Comparison of ENCODE assay signal across 1 cellular context in genomic region chr1:54927475-54928240, GRCh38.
A peak's percentile ranks its signal among the peaks of the same experiment; 100 is the strongest.
TF ChIP-seq lines count a peak whose summit lies in the region.

No MANE protein-coding gene starts in this region.

TF ChIP-seq in K562, 482 proteins besides CTCF, POLR2A, EP300 and RAD21 (continued from another document):
- TF ChIP-seq MGA (IDR thresholded peaks at IDR 0.05) (peak; percentile 50; the same call in 1 of the 2 replicates), RCOR1 (IDR thresholded peaks at IDR 0.05; ENCODE audit: borderline replicate concordance in 1 of 2, low read depth in 2 of 2, low read length in 2 of 2) (peak in 1 of 2 experiments; percentile 70; a peak in 1 of 4 replicates), KLF16 (IDR thresholded peaks at IDR 0.05) (0 out of 2 replicates have a peak, but pooled peaks have one; percentile 57), ZNF589 (CRISPR knock-in tag; IDR thresholded peaks at IDR 0.05; ENCODE audit: low read depth) (no peak), RFX7 (CRISPR knock-in tag; IDR thresholded peaks at IDR 0.05) (no peak), MXD1 (CRISPR knock-in tag; IDR thresholded peaks at IDR 0.05; ENCODE audit: borderline replicate concordance, poor library complexity, severe bottlenecking) (no peak)
